9 cellular contexts compared by ENCODE assay signal in the genomic region with DNA sequence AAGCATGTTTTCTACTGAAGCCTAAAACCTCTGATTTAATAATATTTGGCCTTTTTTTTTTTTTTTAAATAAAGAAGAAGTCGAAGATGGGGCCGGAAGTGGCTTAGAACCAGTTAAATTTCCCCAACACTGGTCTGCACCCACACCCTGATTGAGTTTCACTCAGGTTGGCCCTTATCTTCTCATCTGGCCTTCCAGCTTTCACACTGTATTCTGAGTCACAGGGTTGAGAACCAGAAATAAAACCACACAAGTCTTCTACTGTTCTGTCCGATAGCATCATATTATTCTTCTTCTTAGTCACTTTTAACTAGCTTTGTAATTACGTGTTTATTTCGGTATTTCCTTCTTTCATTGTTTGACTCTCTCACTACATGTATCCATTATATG.
DNase-seq lines count a peak whose midpoint lies in the region; ATAC-seq and TF ChIP-seq lines count a peak whose summit lies in the region.
"Had no signal": no experiment of that assay in that cellular context is flagged by ENCODE, and none has a peak within 500 bp of the region (broad histone marks: within the 10 kb centered on the region; RNA-seq: fewer than 3 reads in every experiment).

No MANE protein-coding gene starts in this region.

- H3K27ac Mint-ChIP-seq in stimulated activated naive CD8-positive, alpha-beta T cell treated with anti-CD3 and anti-CD28 coated beads, Interleukin-15, Interleukin-2, amounts not matched to agents 100 ng/mL and 50 ng/mL, for 24 hours, result peak overlapping the region; percentile 56

- TF ChIP-seq CTCF in fibroblast of pulmonary artery (IDR thresholded peaks at IDR 0.05; ENCODE audit: low read length, missing control alignments), result no peak

- H3K4me1 Mint-ChIP-seq in stimulated activated naive CD8-positive, alpha-beta T cell treated with anti-CD3 and anti-CD28 coated beads, Interleukin-15, Interleukin-2, amounts not matched to agents 100 ng/mL and 50 ng/mL, for 24 hours (ENCODE audit: low read depth), result peaks cover 31% of the 10 kb centered on the region

- H3K4me3 Mint-ChIP-seq in stimulated activated naive CD8-positive, alpha-beta T cell treated with anti-CD3 and anti-CD28 coated beads, Interleukin-15, Interleukin-2, amounts not matched to agents 100 ng/mL and 50 ng/mL, for 24 hours, result peak overlapping the region; percentile 9

- ATAC-seq in HG03571 (IDR thresholded peaks at IDR 0.05; ENCODE audit: unreplicated experiment), result no peak

- peak; percentile 70 for DNase-seq in activated naive CD4-positive, alpha-beta T cell treated with Interleukin-2 at 50 U/mL for 16 hours
- no peak for DNase-seq in activated naive CD4-positive, alpha-beta T cell (lab: John Stamatoyannopoulos, UW)
- DNase-seq in T1000 (lab: John Stamatoyannopoulos, UW) (peak; percentile 17), fibroblast of pulmonary artery (ENCODE audit: low read depth) (peak; percentile 18), NCI-H2029 treated with DMSO at 0.1 percent for 48 hours (lab: John Stamatoyannopoulos, UW) (no peak), NCI-H2107 treated with DMSO at 0.1 percent for 48 hours (lab: John Stamatoyannopoulos, UW; ENCODE audit: unreplicated experiment) (no peak)

- H3K9me3 Mint-ChIP-seq in stimulated activated naive CD8-positive, alpha-beta T cell treated with anti-CD3 and anti-CD28 coated beads, Interleukin-15, Interleukin-2, amounts not matched to agents 100 ng/mL and 50 ng/mL, for 24 hours, result peaks cover 9% of the 10 kb centered on the region

- peaks cover 4% of the 10 kb centered on the region for H3K36me3 Mint-ChIP-seq in stimulated activated naive CD8-positive, alpha-beta T cell treated with anti-CD3 and anti-CD28 coated beads, Interleukin-15, Interleukin-2, amounts not matched to agents 100 ng/mL and 50 ng/mL, for 24 hours (ENCODE audit: low read depth)

- peaks cover 47% of the 10 kb centered on the region for H3K27me3 Mint-ChIP-seq in stimulated activated naive CD8-positive, alpha-beta T cell treated with anti-CD3 and anti-CD28 coated beads, Interleukin-15, Interleukin-2, amounts not matched to agents 100 ng/mL and 50 ng/mL, for 24 hours

- H3K4me3 ChIP-seq in fibroblast of pulmonary artery (replicated peaks; ENCODE audit: low read depth, low read length), result no peak overlapping the region
- H3K4me3 ChIP-seq: BLaER1 treated with 17β-estradiol and CSF1 and Interleukin-3, amounts not matched to agents 10 nM and 100 nM had no signal

Comparison
In these comparisons a context has a peak if more than half of its experiments do, and no peak if none do; other contexts are left out.
1. DNase-seq: peak in activated naive CD4-positive, alpha-beta T cell treated with Interleukin-2 at 50 U/mL for 16 hours (single experiment), T1000 (single experiment) and fibroblast of pulmonary artery (single experiment); none in activated naive CD4-positive, alpha-beta T cell (0 of 4), NCI-H2029 treated with DMSO at 0.1 percent for 48 hours (single experiment) and NCI-H2107 treated with DMSO at 0.1 percent for 48 hours (single experiment).